In genomic region chr9:36862206-36863145, GRCh38 we compare ENCODE assay signal across 8 cellular contexts.
A peak's percentile ranks its signal among the peaks of the same experiment; 100 is the strongest.
DNase-seq lines count a peak whose midpoint lies in the region; ATAC-seq, FAIRE-seq and TF ChIP-seq lines count a peak whose summit lies in the region.

No MANE protein-coding gene starts in this region.

- CTCF ChIA-PET in activated naive CD4-positive, alpha-beta T cell treated with anti-CD3 and anti-CD28 coated beads for 36 hours (lab: Charles Lee): interaction anchor here (1.1 to 4.1 kb wide), 4 partner anchors 10 to 166 kb away, joined by 3 to 16 read pairs (median 8); no protein-coding TSS in a partner anchor
- CTCF ChIA-PET in activated naive CD4-positive, alpha-beta T cell treated with anti-CD3 and anti-CD28 coated beads, Interleukin-2, amount 10 ng/mL, durations not matched to agents 7 days and 5 days (lab: Charles Lee): interaction anchor here (1.0 to 1.8 kb wide), 2 partner anchors 11 to 13 kb away, joined by 3 to 5 read pairs; no protein-coding TSS in a partner anchor
- CTCF ChIA-PET in activated CD4-positive, alpha-beta T cell treated with anti-CD3 and anti-CD28 coated beads, Interleukin-2, amount 10 ng/mL, durations not matched to agents 7 days and 5 days (lab: Charles Lee): interaction anchor here (2.3 kb wide), 1 partner anchor 10 kb away, joined by 6 read pairs; no protein-coding TSS in a partner anchor

- intact Hi-C loops in activated naive CD4-positive, alpha-beta T cell treated with anti-CD3 and anti-CD28 coated beads for 36 hours (cut with micrococcal nuclease): no loop called here
- intact Hi-C loops in pancreas (cut with DNase I): no loop called here

- TF ChIP-seq CTCF in Peyer's patch (IDR thresholded peaks at IDR 0.05) (peak in 4 of 6 experiments; percentile 22 to 56 (median 49)), fibroblast of pulmonary artery (IDR thresholded peaks at IDR 0.05; ENCODE audit: low read length, missing control alignments) (peak; percentile 73), pancreas (IDR thresholded peaks at IDR 0.05) (peak in 3 of 4 donors; percentile 39 to 54 (median 45))

- H3K9me3 ChIP-seq in Peyer's patch (no peaks in the 10 kb centered on the region), pancreas (no peaks in the 10 kb centered on the region)

- peak in 3 of 4 donors; percentile 63 to 81 (median 81) for ATAC-seq in pancreas
- ATAC-seq in HG03469 (IDR thresholded peaks at IDR 0.05; ENCODE audit: unreplicated experiment): no peak

- H3K4me1 ChIP-seq in Peyer's patch (peaks cover 0 to 3% (median 0%) of the 10 kb centered on the region in 4 donors), pancreas (no peaks in the 10 kb centered on the region)

- TF ChIP-seq POLR2A in Peyer's patch (IDR thresholded peaks at IDR 0.05): no peak

- no peaks in the 10 kb centered on the region for H3K27me3 ChIP-seq in Peyer's patch
- H3K27me3 ChIP-seq in pancreas: no peaks in the 10 kb centered on the region

- FAIRE-seq in pancreas (lab: Jason Lieb, UNC): no peak

- H3K4me3 ChIP-seq in Peyer's patch (no peak overlapping the region), fibroblast of pulmonary artery (replicated peaks; ENCODE audit: low read depth, low read length) (no peak overlapping the region), pancreas (no peak overlapping the region)

- POLR2A ChIA-PET in activated CD4-positive, alpha-beta T cell treated with anti-CD3 and anti-CD28 coated beads, Interleukin-2, amount 10 ng/mL, durations not matched to agents 7 days and 5 days (lab: Charles Lee): no interaction called here

- H3K36me3 ChIP-seq in Peyer's patch: no peaks in the 10 kb centered on the region
- H3K36me3 ChIP-seq in pancreas: no peaks in the 10 kb centered on the region

- H3K4me3 Mint-ChIP-seq in activated naive CD4-positive, alpha-beta T cell treated with anti-CD3 and anti-CD28 coated beads for 36 hours: no peak overlapping the region
- H3K4me3 Mint-ChIP-seq in activated naive CD4-positive, alpha-beta T cell treated with anti-CD3 and anti-CD28 coated beads, Interleukin-2, amount 10 ng/mL, durations not matched to agents 7 days and 5 days: no peak overlapping the region
- H3K4me3 Mint-ChIP-seq in activated CD4-positive, alpha-beta T cell treated with anti-CD3 and anti-CD28 coated beads, Interleukin-2, amount 10 ng/mL, durations not matched to agents 7 days and 5 days: no peak overlapping the region

- H3K36me3 Mint-ChIP-seq in activated naive CD4-positive, alpha-beta T cell treated with anti-CD3 and anti-CD28 coated beads for 36 hours (ENCODE audit: low read depth): no peaks in the 10 kb centered on the region
- no peaks in the 10 kb centered on the region for H3K36me3 Mint-ChIP-seq in activated naive CD4-positive, alpha-beta T cell treated with anti-CD3 and anti-CD28 coated beads, Interleukin-2, amount 10 ng/mL, durations not matched to agents 7 days and 5 days
- H3K36me3 Mint-ChIP-seq in activated CD4-positive, alpha-beta T cell treated with anti-CD3 and anti-CD28 coated beads, Interleukin-2, amount 10 ng/mL, durations not matched to agents 7 days and 5 days (ENCODE audit: low read depth): no peaks in the 10 kb centered on the region

- no peaks in the 10 kb centered on the region for H3K9me3 Mint-ChIP-seq in activated naive CD4-positive, alpha-beta T cell treated with anti-CD3 and anti-CD28 coated beads for 36 hours
- no peaks in the 10 kb centered on the region for H3K9me3 Mint-ChIP-seq in activated naive CD4-positive, alpha-beta T cell treated with anti-CD3 and anti-CD28 coated beads, Interleukin-2, amount 10 ng/mL, durations not matched to agents 7 days and 5 days
- H3K9me3 Mint-ChIP-seq in activated CD4-positive, alpha-beta T cell treated with anti-CD3 and anti-CD28 coated beads, Interleukin-2, amount 10 ng/mL, durations not matched to agents 7 days and 5 days: no peaks in the 10 kb centered on the region

- peak; percentile 27 for DNase-seq in activated naive CD4-positive, alpha-beta T cell treated with anti-CD3 and anti-CD28 coated beads for 36 hours
- DNase-seq in activated naive CD4-positive, alpha-beta T cell treated with anti-CD3 and anti-CD28 coated beads, Interleukin-2, amount 10 ng/mL, durations not matched to agents 7 days and 5 days: no peak
- peak in 2 of 3 donors; percentile 62 to 64 for DNase-seq in Peyer's patch
- peak; percentile 53 for DNase-seq in fibroblast of pulmonary artery (ENCODE audit: low read depth)
- DNase-seq in pancreas: peak in 4 of 6 donors; percentile 19 to 74 (median 53)
- no peak for DNase-seq in activated CD8-positive, alpha-beta memory T cell treated with anti-CD3 and anti-CD28 coated beads, Interleukin-2, amount 50 U/mL, for 48 hours
- DNase-seq in activated CD4-positive, alpha-beta T cell treated with anti-CD3 and anti-CD28 coated beads, Interleukin-2, amount 10 ng/mL, durations not matched to agents 7 days and 5 days: no peak

- H3K27ac ChIP-seq in Peyer's patch (no peak overlapping the region), pancreas (no peak overlapping the region)

- H3K27me3 Mint-ChIP-seq in activated naive CD4-positive, alpha-beta T cell treated with anti-CD3 and anti-CD28 coated beads for 36 hours (ENCODE audit: low read depth): no peaks in the 10 kb centered on the region
- H3K27me3 Mint-ChIP-seq in activated naive CD4-positive, alpha-beta T cell treated with anti-CD3 and anti-CD28 coated beads, Interleukin-2, amount 10 ng/mL, durations not matched to agents 7 days and 5 days: peaks cover 24% of the 10 kb centered on the region
- H3K27me3 Mint-ChIP-seq in activated CD4-positive, alpha-beta T cell treated with anti-CD3 and anti-CD28 coated beads, Interleukin-2, amount 10 ng/mL, durations not matched to agents 7 days and 5 days: no peaks in the 10 kb centered on the region

- no peak overlapping the region for H3K27ac Mint-ChIP-seq in activated naive CD4-positive, alpha-beta T cell treated with anti-CD3 and anti-CD28 coated beads for 36 hours
- H3K27ac Mint-ChIP-seq in activated naive CD4-positive, alpha-beta T cell treated with anti-CD3 and anti-CD28 coated beads, Interleukin-2, amount 10 ng/mL, durations not matched to agents 7 days and 5 days: no peak overlapping the region
- no peak overlapping the region for H3K27ac Mint-ChIP-seq in activated CD4-positive, alpha-beta T cell treated with anti-CD3 and anti-CD28 coated beads, Interleukin-2, amount 10 ng/mL, durations not matched to agents 7 days and 5 days

- H3K4me1 Mint-ChIP-seq in activated naive CD4-positive, alpha-beta T cell treated with anti-CD3 and anti-CD28 coated beads for 36 hours (ENCODE audit: low read depth): no peaks in the 10 kb centered on the region
- no peaks in the 10 kb centered on the region for H3K4me1 Mint-ChIP-seq in activated naive CD4-positive, alpha-beta T cell treated with anti-CD3 and anti-CD28 coated beads, Interleukin-2, amount 10 ng/mL, durations not matched to agents 7 days and 5 days
- no peaks in the 10 kb centered on the region for H3K4me1 Mint-ChIP-seq in activated CD4-positive, alpha-beta T cell treated with anti-CD3 and anti-CD28 coated beads, Interleukin-2, amount 10 ng/mL, durations not matched to agents 7 days and 5 days

- 43% methylated on average over 21 of the region's 21 CpGs for WGBS in pancreas, 2 donors

Comparison
In these comparisons a context has a peak if more than half of its experiments do, and no peak if none do; other contexts are left out.
1. DNase-seq: peak in activated naive CD4-positive, alpha-beta T cell treated with anti-CD3 and anti-CD28 coated beads for 36 hours (single experiment), Peyer's patch (2 of 3), fibroblast of pulmonary artery (single experiment) and pancreas (4 of 6); none in activated naive CD4-positive, alpha-beta T cell treated with anti-CD3 and anti-CD28 coated beads, Interleukin-2, amount 10 ng/mL, durations not matched to agents 7 days and 5 days (single experiment), activated CD8-positive, alpha-beta memory T cell treated with anti-CD3 and anti-CD28 coated beads, Interleukin-2, amount 50 U/mL, for 48 hours (single experiment) and activated CD4-positive, alpha-beta T cell treated with anti-CD3 and anti-CD28 coated beads, Interleukin-2, amount 10 ng/mL, durations not matched to agents 7 days and 5 days (single experiment).
2. Peak in every context shown above with its lines, with median percentiles within 50 percentile points of each other: CTCF ChIP-seq.